ENCODE assay signal across 8 cellular contexts in genomic region chr17:40443196-40443987, GRCh38. TPM values are rescaled to one million over a fixed set of nuclear protein-coding genes. Genes with fewer than 3 reads are reported as not detected.
DNase-seq lines count a peak whose midpoint lies in the region; ATAC-seq and TF ChIP-seq lines count a peak whose summit lies in the region.

TSS of gene IGFBP4 (plus strand) at chr17:40443450. CDS start at chr17:40443736, 286 bp downstream.

- peaks cover 58% of the 10 kb centered on the region for H3K27me3 ChIP-seq in MM.1S (replicated peaks; ENCODE audit: insufficient read depth, low read length)

- peak; percentile 84 for ATAC-seq in T-helper 17 cell
- peak; percentile 67 to 73 for ATAC-seq in left cardiac atrium
- no peak for ATAC-seq in GM21576 (IDR thresholded peaks at IDR 0.05; ENCODE audit: unreplicated experiment)

- H3F3A ChIP-seq in MM.1S (ENCODE audit: insufficient read depth, low read length), result peaks cover 20% of the 10 kb centered on the region

- H3K27ac Mint-ChIP-seq in T-helper 17 cell (peak within 1 kb of the TSS; percentile 90), progenitor cell of endocrine pancreas (no peak within 1 kb of the TSS)

- peaks cover 4% of the 10 kb centered on the region for H3K36me3 Mint-ChIP-seq in T-helper 17 cell (ENCODE audit: low read depth)
- H3K36me3 Mint-ChIP-seq in progenitor cell of endocrine pancreas (ENCODE audit: insufficient read depth), result no peaks in the 10 kb centered on the region

- TF ChIP-seq CTCF in MM.1S (IDR thresholded peaks at IDR 0.05; ENCODE audit: low read length) (peak; percentile 53), progenitor cell of endocrine pancreas (IDR thresholded peaks at IDR 0.05; ENCODE audit: unreplicated experiment) (peak; percentile 55)

- no peaks in the 10 kb centered on the region for H3K9me3 ChIP-seq in ES-I3 (ENCODE audit: control insufficient read depth, insufficient read depth, low read length)
- no peaks in the 10 kb centered on the region for H3K9me3 ChIP-seq in MM.1S (replicated peaks; ENCODE audit: insufficient read depth, low read length)
- H3K9me3 ChIP-seq in T-helper 17 cell (ENCODE audit: control insufficient read depth, low read length, poor library complexity, severe bottlenecking), result no peaks in the 10 kb centered on the region

- peaks cover 3% of the 10 kb centered on the region; the same call in 1 of the 2 replicates for H4K20me1 ChIP-seq in MM.1S (ENCODE audit: insufficient read depth, low read length)

- H3K4me1 ChIP-seq in ES-I3 (ENCODE audit: insufficient read depth, low read length), result peaks cover 19% of the 10 kb centered on the region
- peaks cover 17% of the 10 kb centered on the region for H3K4me1 ChIP-seq in MM.1S (ENCODE audit: low read length)

- H3K4me3 ChIP-seq in MM.1S (ENCODE audit: low read length), result peak within 1 kb of the TSS; percentile 40; the same call in 1 of the 2 replicates

- H3K9me3 Mint-ChIP-seq in progenitor cell of endocrine pancreas (ENCODE audit: low read depth), result no peaks in the 10 kb centered on the region

- no peak within 1 kb of the TSS for H2AFZ ChIP-seq in MM.1S (ENCODE audit: low read length)

- H3K4me1 Mint-ChIP-seq in T-helper 17 cell (peaks cover 32% of the 10 kb centered on the region), progenitor cell of endocrine pancreas (ENCODE audit: low read depth) (peaks cover 2% of the 10 kb centered on the region)

- H3K27me3 Mint-ChIP-seq in T-helper 17 cell, result no peaks in the 10 kb centered on the region
- peaks cover 40% of the 10 kb centered on the region for H3K27me3 Mint-ChIP-seq in progenitor cell of endocrine pancreas

- intact Hi-C loops in left cardiac atrium (cut with DNase I), result loop anchor here (5.0 kb wide), 3 partner anchors 34 to 114 kb away; no protein-coding TSS in a partner anchor

- no peaks in the 10 kb centered on the region for H3K9me2 ChIP-seq in MM.1S (replicated peaks; ENCODE audit: insufficient read depth, low read length)

- H3K79me2 ChIP-seq in MM.1S (ENCODE audit: low read length), result no peaks in the 10 kb centered on the region

- peak within 1 kb of the TSS; percentile 87 for H3K4me3 Mint-ChIP-seq in T-helper 17 cell
- peak within 1 kb of the TSS; percentile 56 for H3K4me3 Mint-ChIP-seq in progenitor cell of endocrine pancreas (ENCODE audit: low read depth)

- H3K36me3 ChIP-seq in ES-I3 (ENCODE audit: insufficient read depth, low read length) (no peaks in the 10 kb centered on the region), MM.1S (replicated peaks; ENCODE audit: insufficient read depth, low read length) (no peaks in the 10 kb centered on the region)

- H3K9ac ChIP-seq in ES-I3 (ENCODE audit: low read depth, low read length) (peak within 1 kb of the TSS; percentile 67), MM.1S (ENCODE audit: low read length) (no peak within 1 kb of the TSS)

- H3K4me2 ChIP-seq in MM.1S (ENCODE audit: low read depth, low read length), result peak within 1 kb of the TSS; percentile 85

- H3K27ac ChIP-seq in MM.1S (ENCODE audit: low read length), result no peak within 1 kb of the TSS

- DNase-seq in MM.1S (peak; percentile 71), T-helper 17 cell (peak; percentile 43 to 57 (median 52)), amniotic epithelial cell (ENCODE audit: low read depth) (peak; percentile 68), left cardiac atrium (peak; percentile 89), progenitor cell of endocrine pancreas (ENCODE audit: low spot score, unreplicated experiment) (peak; percentile 63), ureter (ENCODE audit: low spot score) (peak; percentile 88)

RNA-seq across cellular contexts. Expression of gene IGFBP4, which starts in this region (rescaled TPM):
- total RNA-seq in T-helper 17 cell, result 1 to 10 TPM; 5.7 to 7.0 TPM
- total RNA-seq in left cardiac atrium, result 100 to 1,000 TPM; 443 to 470 TPM
- 3.6 and 4.3 TPM in 2 replicates for total RNA-seq in progenitor cell of endocrine pancreas
- total RNA-seq in ureter, result 505 TPM

Comparison
In these comparisons a context has a peak if more than half of its experiments do, and no peak if none do; other contexts are left out.
1. RNA of gene IGFBP4 (total RNA-seq): 505 TPM in ureter (single experiment) and 443 to 470 TPM in left cardiac atrium; 5.7 to 7.0 TPM in T-helper 17 cell and 3.6 to 4.3 TPM in progenitor cell of endocrine pancreas; every median in the first group is over 10 times any median in the second.
2. Peak in every context shown above with its lines, with median percentiles within 50 percentile points of each other: DNase-seq.